ENCODE assay signal across 8 cellular contexts in genomic region chr2:32008811-32009478, GRCh38. TPM values are rescaled to one million over a fixed set of nuclear protein-coding genes. Genes with fewer than 3 reads are reported as not detected.
DNase-seq lines count a peak whose midpoint lies in the region; ATAC-seq and TF ChIP-seq lines count a peak whose summit lies in the region.

No MANE protein-coding gene starts in this region.

- peak overlapping the region; percentile 70 to 89 for H3K4me3 ChIP-seq in foreskin fibroblast (ENCODE audit: low read depth in 1 of 2, low read length in 2 of 2)

- H3K4me3 Mint-ChIP-seq in activated CD4-positive, alpha-beta memory T cell treated with anti-CD3 and anti-CD28 coated beads for 36 hours: peak overlapping the region; percentile 88

- in situ Hi-C loops in Caki2 (cut with HindIII; ENCODE audit: low pct_unique_long_range_greater_than_20kb, low sequenced_read_pairs): no loop called here

- intact Hi-C loops in activated CD4-positive, alpha-beta memory T cell treated with anti-CD3 and anti-CD28 coated beads for 36 hours (cut with micrococcal nuclease): loop anchor here (2.0 to 5.0 kb wide), 2 partner anchors 52 to 156 kb away; partner anchors contain the start of gene SLC30A6

- peak; percentile 29 for DNase-seq in Caki2 (ENCODE audit: low read depth)
- DNase-seq in activated CD4-positive, alpha-beta memory T cell treated with anti-CD3 and anti-CD28 coated beads for 36 hours: peak; percentile 38
- DNase-seq in foreskin fibroblast: peak; percentile 12 to 39
- DNase-seq in putamen (ENCODE audit: low spot score): peak; percentile 14
- no peak for DNase-seq in hippocampal formation (lab: John Stamatoyannopoulos, UW)

- H3K36me3 Mint-ChIP-seq in activated CD4-positive, alpha-beta memory T cell treated with anti-CD3 and anti-CD28 coated beads for 36 hours: peaks cover 3% of the 10 kb centered on the region

- H3K27ac Mint-ChIP-seq in activated CD4-positive, alpha-beta memory T cell treated with anti-CD3 and anti-CD28 coated beads for 36 hours: peak overlapping the region; percentile 87

- no peak for TF ChIP-seq CTCF in foreskin fibroblast (IDR thresholded peaks at IDR 0.05; ENCODE audit: low read depth, low read length)

- POLR2A ChIA-PET in activated CD4-positive, alpha-beta memory T cell treated with anti-CD3 and anti-CD28 coated beads for 36 hours (lab: Charles Lee): interaction anchor here (0.7 to 2.2 kb wide), 7 partner anchors 9 to 775 kb away, joined by 3 to 11 read pairs (median 3); partner anchors contain the start of genes DPY30 and EHD3

- H3K4me1 Mint-ChIP-seq in activated CD4-positive, alpha-beta memory T cell treated with anti-CD3 and anti-CD28 coated beads for 36 hours (ENCODE audit: low read depth): peaks cover 50% of the 10 kb centered on the region

- no peaks in the 10 kb centered on the region for H3K9me3 Mint-ChIP-seq in activated CD4-positive, alpha-beta memory T cell treated with anti-CD3 and anti-CD28 coated beads for 36 hours

- ATAC-seq in HG03108 (IDR thresholded peaks at IDR 0.05; ENCODE audit: unreplicated experiment) (peak; percentile 0), HG03139 (IDR thresholded peaks at IDR 0.05; ENCODE audit: unreplicated experiment) (no peak), HG03520 (IDR thresholded peaks at IDR 0.05; ENCODE audit: unreplicated experiment) (no peak)

- no peaks in the 10 kb centered on the region for H3K27me3 Mint-ChIP-seq in activated CD4-positive, alpha-beta memory T cell treated with anti-CD3 and anti-CD28 coated beads for 36 hours

- CTCF ChIA-PET in activated CD4-positive, alpha-beta memory T cell treated with anti-CD3 and anti-CD28 coated beads for 36 hours (lab: Charles Lee): interaction anchor here (0.8 to 1.4 kb wide), 3 partner anchors 9 to 54 kb away, joined by 3 to 7 read pairs (median 5); partner anchors contain the start of gene SPAST

RNA-seq across cellular contexts. Expression of gene MEMO1, which starts 1.9 kb away (rescaled TPM):
- total RNA-seq in Caki2 (2014; rRNA removed; shearing (Covaris generic); ENCODE audit: low replicate concordance): 33.4 and 43.2 TPM in 2 replicates
- 10 to 100 TPM; 44.7 to 47.6 TPM for total RNA-seq in activated CD4-positive, alpha-beta memory T cell treated with anti-CD3 and anti-CD28 coated beads for 36 hours

RNA-seq across cellular contexts. Expression of gene DPY30, which starts 30.7 kb away (rescaled TPM):
- 234 and 237 TPM in 2 replicates for total RNA-seq in Caki2 (2014; rRNA removed; shearing (Covaris generic); ENCODE audit: low replicate concordance)
- total RNA-seq in activated CD4-positive, alpha-beta memory T cell treated with anti-CD3 and anti-CD28 coated beads for 36 hours: 10 to 100 TPM; 81.6 to 89.2 TPM

RNA-seq across cellular contexts. Expression of gene SPAST, which starts 54.4 kb away (rescaled TPM):
- 18.9 and 21.3 TPM in 2 replicates for total RNA-seq in Caki2 (2014; rRNA removed; shearing (Covaris generic); ENCODE audit: low replicate concordance)
- 10 to 100 TPM; 15.3 to 15.8 TPM for total RNA-seq in activated CD4-positive, alpha-beta memory T cell treated with anti-CD3 and anti-CD28 coated beads for 36 hours

Comparison
In these comparisons a context has a peak if more than half of its experiments do, and no peak if none do; other contexts are left out.
1. DNase-seq: peak in Caki2 (single experiment), activated CD4-positive, alpha-beta memory T cell treated with anti-CD3 and anti-CD28 coated beads for 36 hours (single experiment), foreskin fibroblast (2 of 2) and putamen (single experiment); none in hippocampal formation (0 of 2).